In genomic region chr1:39901486-39902120, GRCh38 we compare ENCODE assay signal across 8 cellular contexts. TPM values are rescaled to one million over a fixed set of nuclear protein-coding genes. Genes with fewer than 3 reads are reported as not detected.
DNase-seq lines count a peak whose midpoint lies in the region; ATAC-seq and TF ChIP-seq lines count a peak whose summit lies in the region.

TSS of gene MYCL (minus strand) at chr1:39901917. CDS start at chr1:39901434, 483 bp downstream.

- no peaks in the 10 kb centered on the region for H3K36me3 ChIP-seq in BLaER1
- H3K36me3 ChIP-seq in mucosa of rectum (ENCODE audit: control insufficient read depth in 2 of 2, insufficient read depth in 2 of 2, low read length in 2 of 2), result no peaks in the 10 kb centered on the region

- H3K4me2 ChIP-seq in BLaER1, result peak within 1 kb of the TSS; percentile 97

- H3K9me3 ChIP-seq in BLaER1 (no peaks in the 10 kb centered on the region), mucosa of rectum (ENCODE audit: control insufficient read depth in 2 of 2, low read length in 2 of 2) (no peaks in the 10 kb centered on the region)

- ATAC-seq in HG03354 (IDR thresholded peaks at IDR 0.05; ENCODE audit: poor library complexity, severe bottlenecking, unreplicated experiment), result peak; percentile 75

- H3K4me3 ChIP-seq in BLaER1, result peak within 1 kb of the TSS; percentile 82
- peak within 1 kb of the TSS; percentile 68 for H3K4me3 ChIP-seq in epithelial cell of proximal tubule (ENCODE audit: low read depth, low read length)
- H3K4me3 ChIP-seq in mucosa of rectum (ENCODE audit: low read length in 2 of 2), result peak within 1 kb of the TSS; percentile 78 to 89

- 0 out of 2 replicates have a peak within 1 kb of the TSS, but pooled peaks have one; percentile 36 for H3K27ac ChIP-seq in BLaER1
- H3K27ac ChIP-seq in mucosa of rectum (ENCODE audit: low read depth in 2 of 2, low read length in 2 of 2), result peak within 1 kb of the TSS; percentile 80 to 90

- H3K27me3 ChIP-seq in BLaER1 (peaks cover 72% of the 10 kb centered on the region), mucosa of rectum (ENCODE audit: control insufficient read depth in 2 of 2, insufficient read depth in 2 of 2, low read length in 2 of 2) (peaks cover 3 to 7% of the 10 kb centered on the region in 2 donors)

- H4K20me1 ChIP-seq in BLaER1, result peaks cover 10% of the 10 kb centered on the region; the same call in 1 of the 2 replicates

- peak; percentile 65 for DNase-seq in NOMO-1 treated with DMSO at 0.1 percent for 48 hours (lab: John Stamatoyannopoulos, UW; ENCODE audit: unreplicated experiment)
- peak; percentile 21 for DNase-seq in activated CD8-positive, alpha-beta memory T cell treated with anti-CD3 and anti-CD28 coated beads, Interleukin-2, amount 50 U/mL, for 24 hours (ENCODE audit: extremely low read depth)
- no peak for DNase-seq in epithelial cell of proximal tubule (ENCODE audit: low read depth)
- peak; percentile 43 for DNase-seq in stimulated activated CD8-positive, alpha-beta memory T cell treated with anti-CD3 and anti-CD28 coated beads, Interleukin-7, amount 100 ng/mL, for 24 hours (ENCODE audit: low read depth)

- H3K4me1 ChIP-seq in BLaER1 (peaks cover 10% of the 10 kb centered on the region), mucosa of rectum (ENCODE audit: control insufficient read depth in 2 of 2, insufficient read depth in 2 of 2, low read length in 2 of 2) (peaks cover 11 to 12% of the 10 kb centered on the region in 2 donors)

- peak; percentile 38 for TF ChIP-seq POLR2A in GM19193 (IDR thresholded peaks at IDR 0.05; ENCODE audit: extremely low read depth, insufficient read depth, insufficient read length)

- H3K9ac ChIP-seq in BLaER1 (peak within 1 kb of the TSS; percentile 70), mucosa of rectum (ENCODE audit: low read depth in 1 of 2, low read length in 2 of 2) (peak within 1 kb of the TSS; percentile 77 to 87)

- no peak for TF ChIP-seq CTCF in epithelial cell of proximal tubule (conservative IDR thresholded peaks at IDR 0.05; ENCODE audit: low read depth, low read length)

RNA-seq across cellular contexts. Expression of gene MYCL, which starts in this region (rescaled TPM):
- 1.2 and 2.6 TPM in 2 replicates for total RNA-seq in epithelial cell of proximal tubule
